ENCODE assay signal across 21 cellular contexts in genomic region chr21:16752109-16752508, GRCh38.
"Had no signal": no experiment of that assay in that cellular context is flagged by ENCODE, and none has a peak within 500 bp of the region (broad histone marks: within the 10 kb centered on the region; RNA-seq: fewer than 3 reads in every experiment).

No MANE protein-coding gene starts in this region.

- H3K4me3 ChIP-seq: Peyer's patch, SJSA1 had no signal

- H3K4me1 ChIP-seq: Peyer's patch, SJSA1 had no signal

- H3K27me3 ChIP-seq: Peyer's patch, SJSA1 had no signal

- H3K9me3 ChIP-seq: Peyer's patch, SJSA1 had no signal

- H3K4me1 Mint-ChIP-seq: activated naive CD8-positive, alpha-beta T cell treated with anti-CD3 and anti-CD28 coated beads for 36 hours had no signal

- H3K36me3 ChIP-seq: Peyer's patch, SJSA1 had no signal

- H3K9me3 Mint-ChIP-seq: WTC11 had no signal

- ATAC-seq: activated T-cell treated with anti-CD3 and anti-CD28 coated beads, Interleukin-2, amount 50 U/mL, for 4 hours; WTC11 had no signal

- H3K27me3 Mint-ChIP-seq: activated naive CD8-positive, alpha-beta T cell treated with anti-CD3 and anti-CD28 coated beads for 36 hours had no signal

- H3K4me3 Mint-ChIP-seq: activated naive CD4-positive, alpha-beta T cell treated with anti-CD3 and anti-CD28 coated beads for 36 hours; activated naive CD8-positive, alpha-beta T cell treated with anti-CD3 and anti-CD28 coated beads for 36 hours; activated T-cell treated with anti-CD3 and anti-CD28 coated beads, Interleukin-2, amount 50 U/mL, for 4 hours; T-helper 1 cell treated with Interleukin-12 subunit alpha and Interleukin-12 subunit beta and Interleukin-4 antibody, amounts not matched to agents 30 μg/mL and 1 μg/mL, for 36 hours; WTC11 had no signal

- DNase-seq: activated CD4-positive, alpha-beta T cell treated with anti-CD3 and anti-CD28 coated beads for 48 hours; activated CD4-positive, alpha-beta T cell treated with anti-CD3 and anti-CD28 coated beads, Interleukin-2, amount 50 U/mL, for 4 hours; activated CD4-positive, CD25-positive, alpha-beta regulatory T cell treated with anti-CD3 and anti-CD28 coated beads, Interleukin-2, amount 50 U/mL, for 72 hours; activated gamma-delta T cell; activated naive CD4-positive, alpha-beta T cell treated with anti-CD3 and anti-CD28 coated beads for 36 hours; activated naive CD8-positive, alpha-beta T cell treated with anti-CD3 and anti-CD28 coated beads for 36 hours; activated T-cell treated with anti-CD3 and anti-CD28 coated beads, Interleukin-2, amount 50 U/mL, for 4 hours; Karpas-422; NCI-H1105 treated with DMSO at 0.1 percent for 48 hours; NCI-H1436 treated with DMSO at 0.1 percent for 48 hours; NCI-H187; NCI-H2081; NCI-H510A treated with DMSO at 0.1 percent for 48 hours; NCI-H69; NK-92 treated with Interleukin-12 subunit alpha and Interleukin-12 subunit beta, amount 100 ng/mL, for 24 hours; Peyer's patch; SHP77 had no signal

- H3K27ac Mint-ChIP-seq: activated naive CD4-positive, alpha-beta T cell treated with anti-CD3 and anti-CD28 coated beads for 36 hours; activated naive CD8-positive, alpha-beta T cell treated with anti-CD3 and anti-CD28 coated beads for 36 hours; T-helper 1 cell treated with Interleukin-12 subunit alpha and Interleukin-12 subunit beta and Interleukin-4 antibody, amounts not matched to agents 30 μg/mL and 1 μg/mL, for 36 hours; WTC11 had no signal

- H3K27ac ChIP-seq: Peyer's patch, RWPE1, SJSA1 had no signal

- H3K36me3 Mint-ChIP-seq: activated naive CD8-positive, alpha-beta T cell treated with anti-CD3 and anti-CD28 coated beads for 36 hours; WTC11 had no signal
